Comparison of ENCODE assay signal across 8 cellular contexts in the genomic region with DNA sequence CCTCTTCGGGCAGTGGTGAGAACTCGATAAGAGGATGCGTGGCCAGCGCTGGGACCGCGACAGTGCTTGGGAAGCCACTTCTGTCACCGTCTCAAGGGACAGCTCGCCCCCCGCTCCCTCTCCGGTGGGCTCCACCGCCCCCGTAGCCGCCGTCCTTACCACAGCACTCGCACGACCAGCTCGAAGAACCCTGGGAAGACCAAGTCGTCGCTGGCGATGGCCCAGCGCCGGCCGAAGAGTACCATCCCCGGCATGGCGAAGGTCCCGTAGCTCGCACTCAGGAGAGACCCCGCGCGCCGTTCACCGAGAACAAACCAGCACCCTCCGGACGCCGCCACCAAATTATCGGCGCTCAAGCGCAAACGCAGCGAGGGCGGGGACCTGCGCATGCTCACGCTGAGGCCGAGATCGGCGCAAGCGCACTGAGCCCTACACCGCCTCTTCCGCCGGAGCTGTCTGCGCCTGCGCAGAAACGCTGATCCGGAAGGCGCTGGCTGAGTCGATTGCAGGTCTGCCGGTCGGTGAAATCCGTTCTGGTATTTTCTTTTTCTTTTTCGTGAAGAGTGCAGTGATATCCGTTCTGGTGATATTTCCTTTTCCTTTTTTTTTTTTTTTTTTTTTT. TPM values are rescaled to one million over a fixed set of nuclear protein-coding genes. Genes with fewer than 3 reads are reported as not detected.
DNase-seq lines count a peak whose midpoint lies in the region; ATAC-seq and TF ChIP-seq lines count a peak whose summit lies in the region.

A gene with protein sequence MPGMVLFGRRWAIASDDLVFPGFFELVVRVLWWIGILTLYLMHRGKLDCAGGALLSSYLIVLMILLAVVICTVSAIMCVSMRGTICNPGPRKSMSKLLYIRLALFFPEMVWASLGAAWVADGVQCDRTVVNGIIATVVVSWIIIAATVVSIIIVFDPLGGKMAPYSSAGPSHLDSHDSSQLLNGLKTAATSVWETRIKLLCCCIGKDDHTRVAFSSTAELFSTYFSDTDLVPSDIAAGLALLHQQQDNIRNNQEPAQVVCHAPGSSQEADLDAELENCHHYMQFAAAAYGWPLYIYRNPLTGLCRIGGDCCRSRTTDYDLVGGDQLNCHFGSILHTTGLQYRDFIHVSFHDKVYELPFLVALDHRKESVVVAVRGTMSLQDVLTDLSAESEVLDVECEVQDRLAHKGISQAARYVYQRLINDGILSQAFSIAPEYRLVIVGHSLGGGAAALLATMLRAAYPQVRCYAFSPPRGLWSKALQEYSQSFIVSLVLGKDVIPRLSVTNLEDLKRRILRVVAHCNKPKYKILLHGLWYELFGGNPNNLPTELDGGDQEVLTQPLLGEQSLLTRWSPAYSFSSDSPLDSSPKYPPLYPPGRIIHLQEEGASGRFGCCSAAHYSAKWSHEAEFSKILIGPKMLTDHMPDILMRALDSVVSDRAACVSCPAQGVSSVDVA (minus strand): TSS at position 366 of the 622 bp plus-strand sequence. CDS start 112 bp downstream, at position 254.

- intact Hi-C loops in T-helper 2 cell treated with Interferon-gamma antibody and Interleukin-4, amounts not matched to agents 100 ng/mL and 5 ng/mL, for 36 hours (cut with micrococcal nuclease) = loop anchor here (1.0 to 10.0 kb wide), 3 partner anchors 12 to 439 kb away; a partner anchor contains a TSS
- intact Hi-C loops in psoas muscle (cut with DNase I) = no loop called here

- ATAC-seq in GM18502 (IDR thresholded peaks at IDR 0.05; ENCODE audit: poor library complexity, unreplicated experiment) = peak; percentile 89
- peak; percentile 73 for ATAC-seq in HG02973 (IDR thresholded peaks at IDR 0.05; ENCODE audit: unreplicated experiment)
- peak; percentile 81 to 91 (median 85) for ATAC-seq in psoas muscle

- H3K4me1 ChIP-seq in right atrium auricular region (peaks cover 0 to 13% of the 10 kb centered on the region in 2 donors), psoas muscle (peaks cover 38% of the 10 kb centered on the region), urinary bladder (ENCODE audit: insufficient read depth) (no peaks in the 10 kb centered on the region)

- DNase-seq in NCI-H1930 (lab: John Stamatoyannopoulos, UW) (peak; percentile 91 to 95), anterior cingulate cortex (lab: John Stamatoyannopoulos, UW) (peak; percentile 39 to 92 (median 82)), right atrium auricular region (ENCODE audit: low spot score) (peak; percentile 89), psoas muscle (peak; percentile 93 to 98)

- H3K27ac ChIP-seq in right atrium auricular region = peak within 1 kb of the TSS; percentile 84 to 85
- peak within 1 kb of the TSS; percentile 91 for H3K27ac ChIP-seq in psoas muscle
- peak within 1 kb of the TSS; percentile 52 for H3K27ac ChIP-seq in urinary bladder (ENCODE audit: low read depth)

- WGBS in psoas muscle, 3 donors = 0 to 1% (median 0%) methylated on average over 56 to 61 of the region's 61 CpGs
- whole genome bisulfite sequencing in urinary bladder = under 1% methylated on average over 61 of the region's 61 CpGs

- H3K9me3 ChIP-seq in right atrium auricular region (no peaks in the 10 kb centered on the region), psoas muscle (no peaks in the 10 kb centered on the region)

- no peak for TF ChIP-seq CTCF in right atrium auricular region (IDR thresholded peaks at IDR 0.05)
- TF ChIP-seq CTCF in psoas muscle (IDR thresholded peaks at IDR 0.05) = no peak

- H3K4me3 ChIP-seq in right atrium auricular region (peak within 1 kb of the TSS; percentile 80 to 85), psoas muscle (peak within 1 kb of the TSS; percentile 97), urinary bladder (ENCODE audit: low read depth, low read length) (peak within 1 kb of the TSS; percentile 69)

- H3K36me3 ChIP-seq in right atrium auricular region (peaks cover 18% of the 10 kb centered on the region), psoas muscle (ENCODE audit: insufficient read depth in 1 of 2, low read depth in 1 of 2) (peaks cover 3 to 28% of the 10 kb centered on the region in 2 donors), urinary bladder (ENCODE audit: insufficient read depth) (no peaks in the 10 kb centered on the region)

- H3K27me3 ChIP-seq in right atrium auricular region = no peaks in the 10 kb centered on the region
- H3K27me3 ChIP-seq in psoas muscle (ENCODE audit: insufficient read depth in 3 of 3, low read length in 2 of 3) = no peaks in the 10 kb centered on the region

RNA-seq across cellular contexts. Expression of the gene that starts here (rescaled TPM):
- 17.5 and 19.3 TPM in 2 replicates for total RNA-seq in T-helper 2 cell treated with Interferon-gamma antibody and Interleukin-4, amounts not matched to agents 100 ng/mL and 5 ng/mL, for 36 hours
- total RNA-seq in right atrium auricular region (1 to 10 TPM; 5.7 to 9.4 TPM), psoas muscle (10 to 100 TPM in 3 of 4 donors, 1 to 10 TPM in 1; 9.2 to 16.8 (median 12.8) TPM), urinary bladder (10.3 TPM)
- polyA plus RNA-seq in psoas muscle (10 to 100 TPM; 10.6 to 23.8 (median 12.1) TPM), urinary bladder (8.1 TPM)

Comparison
In these comparisons a context has a peak if more than half of its experiments do, and no peak if none do; other contexts are left out.
1. Peak in every context shown above with its lines: DNase-seq, ATAC-seq, H3K4me3 ChIP-seq and H3K27ac ChIP-seq.